20 cellular contexts compared by ENCODE assay signal in the genomic region with DNA sequence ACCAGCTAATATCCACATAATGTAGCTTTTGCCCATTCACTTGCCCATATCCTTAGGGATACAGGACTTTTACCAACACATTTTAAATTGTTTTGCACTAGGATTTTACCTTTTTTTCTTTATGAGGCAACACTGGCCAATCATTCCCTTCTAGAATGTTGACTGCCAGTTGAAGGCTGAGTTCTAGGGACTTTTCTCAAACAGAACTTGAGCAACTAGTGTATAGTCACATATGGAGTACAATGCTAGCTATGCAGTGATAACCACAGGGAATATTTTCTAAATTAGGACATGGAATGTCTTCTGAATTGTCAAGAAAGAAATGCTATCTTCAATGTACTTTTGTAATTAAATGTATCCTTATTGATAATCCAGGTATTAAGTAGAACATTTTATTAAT.
DNase-seq lines count a peak whose midpoint lies in the region; ATAC-seq, FAIRE-seq and TF ChIP-seq lines count a peak whose summit lies in the region.
"Had no signal": no experiment of that assay in that cellular context is flagged by ENCODE, and none has a peak within 500 bp of the region (broad histone marks: within the 10 kb centered on the region; RNA-seq: fewer than 3 reads in every experiment).

No MANE protein-coding gene starts in this region.

- CTCF ChIA-PET in T-cell (lab: Charles Lee), result no interaction called here

- ATAC-seq in T-cell (replicated peaks in 1 of 4), result no peak
- no peak for ATAC-seq in naive thymus-derived CD8-positive, alpha-beta T cell

- no peaks in the 10 kb centered on the region for H3K9me3 Mint-ChIP-seq in endothelial cell (ENCODE audit: unreplicated experiment)
- H3K9me3 Mint-ChIP-seq in T-cell, result peaks cover 0 to 2% (median 2%) of the 10 kb centered on the region in 3 donors
- H3K9me3 Mint-ChIP-seq in naive thymus-derived CD8-positive, alpha-beta T cell, result peaks cover 0 to 3% (median 0%) of the 10 kb centered on the region in 9 donors
- H3K9me3 Mint-ChIP-seq: H9 had no signal

- no peak for DNase-seq in H54 (ENCODE audit: insufficient read length, low spot score)
- peak; percentile 11 for DNase-seq in astrocyte of the hippocampus (ENCODE audit: low read depth, low spot score)
- peak; percentile 47 for DNase-seq in fibroblast of peridontal ligament (ENCODE audit: extremely low read depth)
- no peak for DNase-seq in NCI-H2171 (lab: John Stamatoyannopoulos, UW)
- no peak for DNase-seq in endothelial cell (ENCODE audit: low spot score)
- DNase-seq in T-cell, result no peak
- no peak for DNase-seq in naive thymus-derived CD8-positive, alpha-beta T cell
- DNase-seq: CD4-positive, CD25-positive, alpha-beta regulatory T cell; COR-L47; GDM1; H9; NCI-H1105; NCI-H1694; NCI-H2081 treated with DMSO at 0.1 percent for 48 hours; NCI-H510A; NCI-H82; OCI-M1; SHP77; SK-N-SH had no signal

- FAIRE-seq in H54 (lab: Jason Lieb, UNC), result peak; percentile 67

- no peak for TF ChIP-seq CTCF in endothelial cell (IDR thresholded peaks at IDR 0.05; ENCODE audit: unreplicated experiment)

- TF ChIP-seq POLR2A in H54 (IDR thresholded peaks at IDR 0.05; ENCODE audit: low read depth, low read length), result no peak

- H3K27me3 Mint-ChIP-seq in endothelial cell (ENCODE audit: unreplicated experiment) (no peaks in the 10 kb centered on the region), T-cell (no peaks in the 10 kb centered on the region)
- H3K27me3 Mint-ChIP-seq in naive thymus-derived CD8-positive, alpha-beta T cell, result no peaks in the 10 kb centered on the region
- H3K27me3 Mint-ChIP-seq: B cell; CD4-positive, CD25-positive, alpha-beta regulatory T cell had no signal

- H3K27ac Mint-ChIP-seq in endothelial cell (ENCODE audit: unreplicated experiment) (no peak overlapping the region), T-cell (no peak overlapping the region)
- no peak overlapping the region for H3K27ac Mint-ChIP-seq in naive thymus-derived CD8-positive, alpha-beta T cell
- H3K27ac Mint-ChIP-seq: B cell had no signal

- POLR2A ChIA-PET in T-cell (lab: Charles Lee), result no interaction called here
- POLR2A ChIA-PET in naive thymus-derived CD8-positive, alpha-beta T cell (lab: Charles Lee), result no interaction called here

- H3K4me1 Mint-ChIP-seq in endothelial cell (ENCODE audit: unreplicated experiment) (no peaks in the 10 kb centered on the region), T-cell (no peaks in the 10 kb centered on the region)
- H3K4me1 Mint-ChIP-seq in naive thymus-derived CD8-positive, alpha-beta T cell, result no peaks in the 10 kb centered on the region
- H3K4me1 Mint-ChIP-seq: B cell, H9 had no signal

- H3K4me3 Mint-ChIP-seq in endothelial cell (ENCODE audit: unreplicated experiment), result no peak overlapping the region
- no peak overlapping the region for H3K4me3 Mint-ChIP-seq in T-cell
- no peak overlapping the region for H3K4me3 Mint-ChIP-seq in naive thymus-derived CD8-positive, alpha-beta T cell
- H3K4me3 Mint-ChIP-seq: B cell; CD4-positive, CD25-positive, alpha-beta regulatory T cell; H9 had no signal

- H3K36me3 Mint-ChIP-seq in endothelial cell (ENCODE audit: low read depth, unreplicated experiment), result no peaks in the 10 kb centered on the region
- peaks cover 74% of the 10 kb centered on the region for H3K36me3 Mint-ChIP-seq in T-cell
- H3K36me3 Mint-ChIP-seq in naive thymus-derived CD8-positive, alpha-beta T cell, result peaks cover 26 to 79% (median 71%) of the 10 kb centered on the region in 3 donors

Comparison
In these comparisons a context has a peak if more than half of its experiments do, and no peak if none do; other contexts are left out.
1. DNase-seq: peak in astrocyte of the hippocampus (single experiment) and fibroblast of peridontal ligament (single experiment); none in H54 (single experiment), NCI-H2171 (single experiment), endothelial cell (single experiment), T-cell (0 of 34) and naive thymus-derived CD8-positive, alpha-beta T cell (0 of 10).